In the genomic region with DNA sequence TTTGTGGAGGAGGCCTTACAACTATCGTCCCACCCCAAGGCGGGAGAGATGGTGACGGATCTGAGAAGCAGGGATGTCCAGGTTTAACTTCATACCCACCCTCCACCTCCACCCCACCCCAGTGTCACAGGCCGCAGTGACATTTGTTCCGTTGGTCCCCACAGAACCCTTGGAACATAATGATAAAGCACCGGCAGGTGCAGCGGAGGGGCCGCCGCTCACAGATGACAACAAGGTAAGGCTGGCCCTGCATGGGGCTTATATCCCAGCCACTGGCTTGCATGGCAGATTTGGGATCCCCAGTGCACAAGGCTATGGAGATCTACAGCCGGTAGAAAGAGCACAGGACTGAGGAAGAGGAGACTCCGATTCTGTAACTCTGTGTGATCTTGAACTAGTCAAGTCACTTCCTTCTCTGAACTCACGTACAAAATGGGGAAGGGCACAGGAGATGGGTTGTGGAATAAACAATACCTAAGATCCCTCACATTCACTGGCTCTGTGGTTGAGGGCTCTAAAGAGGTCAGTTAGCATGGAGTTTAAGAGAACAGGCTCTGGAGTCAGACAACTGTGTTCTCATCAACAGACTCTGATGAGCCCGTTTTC, we compare ENCODE assay signal across 8 cellular contexts. TPM values are rescaled to one million over a fixed set of nuclear protein-coding genes. Genes with fewer than 3 reads are reported as not detected.
A peak's percentile ranks its signal among the peaks of the same experiment; 100 is the strongest.
DNase-seq lines count a peak whose midpoint lies in the region; ATAC-seq and TF ChIP-seq lines count a peak whose summit lies in the region.

No MANE protein-coding gene starts in this region.

- H3K4me1 Mint-ChIP-seq in natural killer cell treated with Interleukin-12 subunit alpha and Interleukin-12 subunit beta and Interleukin-15 and Interleukin-18, amount 100 ng/mL, for 72 hours (ENCODE audit: low read depth in 2 of 2): peaks cover 10 to 23% of the 10 kb centered on the region in 2 donors

- intact Hi-C loops in OCI-LY7 (cut with micrococcal nuclease; ENCODE audit: unreplicated experiment): loop anchor here (5.0 kb wide), 1 partner anchor 895 kb away; the partner anchor contains the start of gene TP53RK

- POLR2A ChIA-PET in OCI-LY7 (lab: Charles Lee): interaction anchor here (1.2 kb wide), 1 partner anchor 180 kb away, joined by 3 read pairs; no protein-coding TSS in a partner anchor

- DNase-seq in OCI-LY7 (ENCODE audit: low spot score) (peak; percentile 24), globus pallidus (ENCODE audit: low spot score) (no peak), DMS153 treated with DMSO at 0.1 percent for 48 hours (lab: John Stamatoyannopoulos, UW; ENCODE audit: unreplicated experiment) (no peak)
- DNase-seq in effector memory CD4-positive, alpha-beta T cell: no peak
- no peak for DNase-seq in natural killer cell treated with Interleukin-12 subunit alpha and Interleukin-12 subunit beta and Interleukin-15 and Interleukin-18, amount 100 ng/mL, for 72 hours (ENCODE audit: low spot score)
- no peak for DNase-seq in stimulated activated naive CD4-positive, alpha-beta T cell (lab: John Stamatoyannopoulos, UW)

- peak overlapping the region; percentile 44 for H3K27ac ChIP-seq in OCI-LY7 (ENCODE audit: low read depth, low read length, poor library complexity, severe bottlenecking)
- H3K27ac ChIP-seq in effector memory CD4-positive, alpha-beta T cell (ENCODE audit: insufficient read depth, low read length, poor library complexity, severe bottlenecking): peak overlapping the region; percentile 94

- no peaks in the 10 kb centered on the region for H3K9me2 ChIP-seq in OCI-LY7 (ENCODE audit: insufficient read depth, low read length)

- no peaks in the 10 kb centered on the region for H3K9me3 ChIP-seq in OCI-LY7 (ENCODE audit: low read length)
- no peaks in the 10 kb centered on the region for H3K9me3 ChIP-seq in effector memory CD4-positive, alpha-beta T cell (ENCODE audit: control insufficient read depth, low read length)

- H3K9me3 Mint-ChIP-seq in natural killer cell treated with Interleukin-12 subunit alpha and Interleukin-12 subunit beta and Interleukin-15 and Interleukin-18, amount 100 ng/mL, for 72 hours: no peaks in the 10 kb centered on the region

- H3K36me3 Mint-ChIP-seq in natural killer cell treated with Interleukin-12 subunit alpha and Interleukin-12 subunit beta and Interleukin-15 and Interleukin-18, amount 100 ng/mL, for 72 hours: peaks cover 21% of the 10 kb centered on the region

- H3K4me1 ChIP-seq in OCI-LY7 (ENCODE audit: insufficient read depth, low read length, poor library complexity, severe bottlenecking): peaks cover 8% of the 10 kb centered on the region
- H3K4me1 ChIP-seq in effector memory CD4-positive, alpha-beta T cell (ENCODE audit: control insufficient read depth, insufficient read depth, low read length, poor library complexity, severe bottlenecking): peaks cover 10% of the 10 kb centered on the region

- H3K36me3 ChIP-seq in OCI-LY7 (ENCODE audit: insufficient read depth, low read length): peaks cover 33% of the 10 kb centered on the region
- peaks cover 24% of the 10 kb centered on the region for H3K36me3 ChIP-seq in effector memory CD4-positive, alpha-beta T cell (ENCODE audit: control insufficient read depth, insufficient read depth, low read length)

- TF ChIP-seq CTCF in OCI-LY7 (conservative IDR thresholded peaks at IDR 0.05; ENCODE audit: low read length): no peak

- BruUV-seq in OCI-LY7 (replicated peaks; lab: Mats Ljungman, UMichigan): no TSS peak

- no peaks in the 10 kb centered on the region for H3K27me3 Mint-ChIP-seq in natural killer cell treated with Interleukin-12 subunit alpha and Interleukin-12 subunit beta and Interleukin-15 and Interleukin-18, amount 100 ng/mL, for 72 hours

- H3K27me3 ChIP-seq in effector memory CD4-positive, alpha-beta T cell (replicated peaks; ENCODE audit: control insufficient read depth, insufficient read depth, low read length, poor library complexity, severe bottlenecking): no peaks in the 10 kb centered on the region

- peaks cover 7% of the 10 kb centered on the region; the same call in 1 of the 2 replicates for H3K79me2 ChIP-seq in OCI-LY7 (ENCODE audit: insufficient read depth, low read depth, low read length)

- H3K27ac Mint-ChIP-seq in natural killer cell treated with Interleukin-12 subunit alpha and Interleukin-12 subunit beta and Interleukin-15 and Interleukin-18, amount 100 ng/mL, for 72 hours: peak overlapping the region; percentile 91 to 93

- H3K4me2 ChIP-seq in OCI-LY7 (ENCODE audit: low read length): peak overlapping the region; percentile 95

- H4K20me1 ChIP-seq in OCI-LY7 (ENCODE audit: insufficient read depth, low read length): no peaks in the 10 kb centered on the region

- H2AFZ ChIP-seq in OCI-LY7 (ENCODE audit: low read length): peak overlapping the region; percentile 82; the same call in 1 of the 2 replicates

- H3K4me3 ChIP-seq in OCI-LY7 (ENCODE audit: low read depth, low read length, poor library complexity, severe bottlenecking): peak overlapping the region; percentile 97
- peak overlapping the region; percentile 99 for H3K4me3 ChIP-seq in effector memory CD4-positive, alpha-beta T cell (ENCODE audit: insufficient read depth, low read depth, low read length, poor library complexity, severe bottlenecking)

- CTCF ChIA-PET in OCI-LY7 (lab: Charles Lee; ENCODE audit: unreplicated experiment): no interaction called here

- H3K4me3 Mint-ChIP-seq in natural killer cell treated with Interleukin-12 subunit alpha and Interleukin-12 subunit beta and Interleukin-15 and Interleukin-18, amount 100 ng/mL, for 72 hours: peak overlapping the region; percentile 96

- ATAC-seq in GM19467 (IDR thresholded peaks at IDR 0.05; ENCODE audit: unreplicated experiment) (peak; percentile 3), GM21825 (IDR thresholded peaks at IDR 0.05; ENCODE audit: unreplicated experiment) (no peak)
- ATAC-seq in natural killer cell treated with Interleukin-12 subunit alpha and Interleukin-12 subunit beta and Interleukin-15 and Interleukin-18, amount 100 ng/mL, for 72 hours: peak in 1 of 2 donors; percentile 2

RNA-seq across cellular contexts. Expression of gene DNTTIP1, which starts 0.9 kb away (rescaled TPM):
- 25.8 and 30.5 TPM in 2 replicates for total RNA-seq in OCI-LY7 (2014; rRNA removed; shearing (Covaris generic))
- 38.7 and 38.8 TPM in 2 replicates for total RNA-seq in OCI-LY7 (2022)
- 10 to 100 TPM; 25.5 to 30.4 TPM for total RNA-seq in natural killer cell treated with Interleukin-12 subunit alpha and Interleukin-12 subunit beta and Interleukin-15 and Interleukin-18, amount 100 ng/mL, for 72 hours

RNA-seq across cellular contexts. Expression of gene WFDC3, which starts 0.9 kb away (rescaled TPM):
- not detected in 2 replicates for total RNA-seq in OCI-LY7 (2014; rRNA removed; shearing (Covaris generic))
- not detected in 2 replicates for total RNA-seq in OCI-LY7 (2022)
- total RNA-seq in natural killer cell treated with Interleukin-12 subunit alpha and Interleukin-12 subunit beta and Interleukin-15 and Interleukin-18, amount 100 ng/mL, for 72 hours: not detected

RNA-seq across cellular contexts. Expression of gene UBE2C, which starts 19.8 kb away (rescaled TPM):
- 225 and 269 TPM in 2 replicates for total RNA-seq in OCI-LY7 (2014; rRNA removed; shearing (Covaris generic))
- total RNA-seq in OCI-LY7 (2022): 222 and 255 TPM in 2 replicates
- total RNA-seq in natural killer cell treated with Interleukin-12 subunit alpha and Interleukin-12 subunit beta and Interleukin-15 and Interleukin-18, amount 100 ng/mL, for 72 hours: 100 to 1,000 TPM in 1 of 2 donors, 10 to 100 TPM in 1; 89.7 to 139 TPM

RNA-seq across cellular contexts. Expression of gene TNNC2, which starts 34.5 kb away (rescaled TPM):
- not detected in 2 replicates for total RNA-seq in OCI-LY7 (2014; rRNA removed; shearing (Covaris generic))
- total RNA-seq in OCI-LY7 (2022): not detected in 2 replicates
- not detected for total RNA-seq in natural killer cell treated with Interleukin-12 subunit alpha and Interleukin-12 subunit beta and Interleukin-15 and Interleukin-18, amount 100 ng/mL, for 72 hours

RNA-seq across cellular contexts. Expression of gene SNX21, which starts 41.0 kb away (rescaled TPM):
- total RNA-seq in OCI-LY7 (2014; rRNA removed; shearing (Covaris generic)): 0.49 and 0.79 TPM in 2 replicates
- 0.49 and 1.1 TPM in 2 replicates for total RNA-seq in OCI-LY7 (2022)
- total RNA-seq in natural killer cell treated with Interleukin-12 subunit alpha and Interleukin-12 subunit beta and Interleukin-15 and Interleukin-18, amount 100 ng/mL, for 72 hours: 1 to 10 TPM; 1.5 to 2.2 TPM
